Comparison of ENCODE assay signal across 19 cellular contexts in genomic region chr18:34648269-34648668, GRCh38.
DNase-seq lines count a peak whose midpoint lies in the region; ATAC-seq and TF ChIP-seq lines count a peak whose summit lies in the region.
"Had no signal": no experiment of that assay in that cellular context is flagged by ENCODE, and none has a peak within 500 bp of the region (broad histone marks: within the 10 kb centered on the region; RNA-seq: fewer than 3 reads in every experiment).

No MANE protein-coding gene starts in this region.

- peaks cover 4 to 82% (median 31%) of the 10 kb centered on the region in 3 donors for H3K4me1 ChIP-seq in gastroesophageal sphincter
- H3K4me1 ChIP-seq in thyroid gland, result peaks cover 34 to 46% of the 10 kb centered on the region in 2 donors
- peaks cover 0 to 4% of the 10 kb centered on the region in 2 donors for H3K4me1 ChIP-seq in left lung

- intact Hi-C loops in thyroid gland (cut with DNase I) (no loop called here), left lung (cut with DNase I) (no loop called here)

- ATAC-seq in gastroesophageal sphincter (no peak), left lung (no peak), HG02678 (IDR thresholded peaks at IDR 0.05; ENCODE audit: unreplicated experiment) (no peak), GM21737 (IDR thresholded peaks at IDR 0.05; ENCODE audit: unreplicated experiment) (no peak)
- ATAC-seq: Panc1 had no signal

- H3K27ac ChIP-seq in gastroesophageal sphincter (peak overlapping the region in 3 of 4 donors; percentile 53 to 68 (median 64)), thyroid gland (peak overlapping the region; percentile 79 to 91 (median 87)), left lung (no peak overlapping the region)
- H3K27ac ChIP-seq: KMS-11, SJSA1 had no signal

- WGBS in gastroesophageal sphincter (ENCODE audit: low coverage in 1 of 2), 2 donors, result 41 to 84% methylated on average over 2 of the region's 2 CpGs
- 73 to 82% methylated on average over 2 of the region's 2 CpGs for WGBS in thyroid gland, 2 donors

- no peaks in the 10 kb centered on the region for H3K27me3 ChIP-seq in gastroesophageal sphincter
- H3K27me3 ChIP-seq in thyroid gland, result no peaks in the 10 kb centered on the region
- H3K27me3 ChIP-seq in left lung, result no peaks in the 10 kb centered on the region
- H3K27me3 ChIP-seq: SJSA1 had no signal

- DNase-seq in NCI-H1092 treated with DMSO at 0.1 percent for 48 hours (lab: John Stamatoyannopoulos, UW) (peak; percentile 17), NCI-H1092 (lab: John Stamatoyannopoulos, UW) (no peak), NCI-H748 treated with DMSO at 0.1 percent for 48 hours (lab: John Stamatoyannopoulos, UW) (peak; percentile 31), thyroid gland (no peak), left lung (no peak)
- DNase-seq: 8988T; Calu3; CD4-positive, alpha-beta memory T cell; H7; NCI-H1436 treated with DMSO at 0.1 percent for 48 hours; NCI-H2029 treated with DMSO at 0.1 percent for 48 hours; NCI-H2227 treated with DMSO at 0.1 percent for 48 hours; NCI-H510A treated with DMSO at 0.1 percent for 48 hours had no signal

- H3K4me3 ChIP-seq in gastroesophageal sphincter (no peak overlapping the region), thyroid gland (replicated peaks in 1 of 3) (no peak overlapping the region), left lung (no peak overlapping the region)
- H3K4me3 ChIP-seq: SJSA1 had no signal

- H3K9me3 ChIP-seq in gastroesophageal sphincter, result no peaks in the 10 kb centered on the region
- no peaks in the 10 kb centered on the region for H3K9me3 ChIP-seq in thyroid gland
- no peaks in the 10 kb centered on the region for H3K9me3 ChIP-seq in left lung
- H3K9me3 ChIP-seq: SJSA1 had no signal

- H3K36me3 ChIP-seq in gastroesophageal sphincter (no peaks in the 10 kb centered on the region), thyroid gland (no peaks in the 10 kb centered on the region), left lung (no peaks in the 10 kb centered on the region)
- H3K36me3 ChIP-seq: SJSA1 had no signal

- TF ChIP-seq POLR2A in gastroesophageal sphincter (IDR thresholded peaks at IDR 0.05) (no peak), thyroid gland (IDR thresholded peaks at IDR 0.05) (no peak)

- TF ChIP-seq EP300 in gastroesophageal sphincter (IDR thresholded peaks at IDR 0.05), result no peak

- TF ChIP-seq CTCF in gastroesophageal sphincter (IDR thresholded peaks at IDR 0.05) (no peak), thyroid gland (IDR thresholded peaks at IDR 0.05) (no peak), left lung (IDR thresholded peaks at IDR 0.05) (no peak)

Comparison
In these comparisons a context has a peak if more than half of its experiments do, and no peak if none do; other contexts are left out.
1. DNase-seq: peak in NCI-H1092 treated with DMSO at 0.1 percent for 48 hours (single experiment) and NCI-H748 treated with DMSO at 0.1 percent for 48 hours (single experiment); none in NCI-H1092 (single experiment), thyroid gland (0 of 2) and left lung (0 of 2).
2. H3K27ac ChIP-seq: peak in gastroesophageal sphincter (3 of 4) and thyroid gland (3 of 3); none in left lung (0 of 2).